ENCODE assay signal across 10 cellular contexts in the genomic region with DNA sequence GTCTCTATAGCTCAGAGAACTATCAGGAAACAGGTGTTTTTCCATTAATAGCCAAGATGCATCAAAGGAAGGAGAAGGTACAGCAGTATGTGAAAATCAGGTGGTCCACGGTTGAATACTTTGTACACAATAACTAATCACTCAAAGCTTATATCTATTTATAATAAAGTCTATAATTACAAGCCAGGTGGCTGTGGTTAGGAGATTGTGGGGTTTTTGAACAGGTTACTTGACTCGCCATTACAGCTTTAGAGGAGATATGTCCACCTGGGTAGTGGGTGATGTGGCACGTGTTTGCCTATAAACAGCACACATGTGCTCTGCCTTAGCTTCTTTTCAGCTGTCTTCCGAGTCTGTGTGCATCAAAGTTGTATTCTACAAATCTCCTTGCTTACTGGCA.
DNase-seq lines count a peak whose midpoint lies in the region; ATAC-seq and TF ChIP-seq lines count a peak whose summit lies in the region.
"Had no signal": no experiment of that assay in that cellular context is flagged by ENCODE, and none has a peak within 500 bp of the region (broad histone marks: within the 10 kb centered on the region; RNA-seq: fewer than 3 reads in every experiment).

No MANE protein-coding gene starts in this region.

- peaks cover 59% of the 10 kb centered on the region for H3K27me3 Mint-ChIP-seq in T-helper 2 cell treated with Interferon-gamma antibody and Interleukin-4, amounts not matched to agents 5 μg/mL and 100 μg/mL, for 36 hours (ENCODE audit: low read depth)

- no peak for TF ChIP-seq POLR2A in esophagus muscularis mucosa (IDR thresholded peaks at IDR 0.05; ENCODE audit: low read depth)

- CTCF ChIA-PET in RWPE1 (lab: Yijun Ruan, JAX), result no interaction called here

- no peak overlapping the region for H3K27ac Mint-ChIP-seq in T-helper 2 cell treated with Interferon-gamma antibody and Interleukin-4, amounts not matched to agents 5 μg/mL and 100 μg/mL, for 36 hours

- intact Hi-C loops in esophagus muscularis mucosa (cut with DNase I), result no loop called here

- peaks cover 30% of the 10 kb centered on the region for H3K4me1 Mint-ChIP-seq in T-helper 2 cell treated with Interferon-gamma antibody and Interleukin-4, amounts not matched to agents 5 μg/mL and 100 μg/mL, for 36 hours (ENCODE audit: low read depth)

- no peaks in the 10 kb centered on the region for H3K27me3 ChIP-seq in esophagus muscularis mucosa
- H3K27me3 ChIP-seq: body of pancreas, neutrophil had no signal

- TF ChIP-seq CTCF in RWPE1 (conservative IDR thresholded peaks at IDR 0.05; ENCODE audit: low read depth) (no peak), esophagus muscularis mucosa (IDR thresholded peaks at IDR 0.05) (no peak)

- no peak overlapping the region for H3K4me3 ChIP-seq in esophagus muscularis mucosa
- H3K4me3 ChIP-seq: body of pancreas had no signal

- H3K9me3 ChIP-seq in esophagus muscularis mucosa, result no peaks in the 10 kb centered on the region
- H3K9me3 ChIP-seq: body of pancreas, neutrophil had no signal

- no peaks in the 10 kb centered on the region for H3K36me3 ChIP-seq in esophagus muscularis mucosa
- H3K36me3 ChIP-seq: neutrophil had no signal

- WGBS in esophagus muscularis mucosa, result 92% methylated on average over 4 of the region's 4 CpGs

- H3K27ac ChIP-seq in RWPE1, result no peak overlapping the region
- no peak overlapping the region for H3K27ac ChIP-seq in esophagus muscularis mucosa (replicated peaks in 1 of 4)
- H3K27ac ChIP-seq: body of pancreas, neutrophil had no signal

- H3K4me1 ChIP-seq in esophagus muscularis mucosa, result no peaks in the 10 kb centered on the region
- H3K4me1 ChIP-seq: body of pancreas had no signal

- POLR2A ChIA-PET in RWPE1 (lab: Yijun Ruan, JAX; ENCODE audit: low non-redundant PET), result no interaction called here

- peaks cover 31% of the 10 kb centered on the region for H3K9me3 Mint-ChIP-seq in T-helper 2 cell treated with Interferon-gamma antibody and Interleukin-4, amounts not matched to agents 5 μg/mL and 100 μg/mL, for 36 hours

- peak overlapping the region; percentile 71 for H3K4me3 Mint-ChIP-seq in T-helper 2 cell treated with Interferon-gamma antibody and Interleukin-4, amounts not matched to agents 5 μg/mL and 100 μg/mL, for 36 hours

- ATAC-seq in GM18909 (IDR thresholded peaks at IDR 0.05; ENCODE audit: poor library complexity, unreplicated experiment) (peak; percentile 48), GM21619 (IDR thresholded peaks at IDR 0.05; ENCODE audit: unreplicated experiment) (peak; percentile 34), HG03196 (IDR thresholded peaks at IDR 0.05; ENCODE audit: unreplicated experiment) (peak; percentile 36)
- ATAC-seq: body of pancreas had no signal

- no peak for TF ChIP-seq EP300 in esophagus muscularis mucosa (IDR thresholded peaks at IDR 0.05)

- H3K36me3 Mint-ChIP-seq in T-helper 2 cell treated with Interferon-gamma antibody and Interleukin-4, amounts not matched to agents 5 μg/mL and 100 μg/mL, for 36 hours (ENCODE audit: low read depth), result peaks cover 16% of the 10 kb centered on the region

- no peak for DNase-seq in T-helper 2 cell treated with Interferon-gamma antibody and Interleukin-4, amounts not matched to agents 5 μg/mL and 100 μg/mL, for 36 hours (ENCODE audit: low spot score)
- no peak for DNase-seq in RWPE1 (ENCODE audit: low spot score)
- DNase-seq in esophagus muscularis mucosa (ENCODE audit: extremely low spot score), result no peak
- DNase-seq in NCI-H2227 treated with DMSO at 0.1 percent for 48 hours (lab: John Stamatoyannopoulos, UW), result no peak
- DNase-seq: body of pancreas; NK-92 treated with Interleukin-12 subunit alpha and Interleukin-12 subunit beta, amount 100 ng/mL, for 24 hours had no signal
